ENCODE assay signal across 20 cellular contexts in genomic region chr20:44435630-44436335, GRCh38. TPM values are rescaled to one million over a fixed set of nuclear protein-coding genes. Genes with fewer than 3 reads are reported as not detected.
DNase-seq lines count a peak whose midpoint lies in the region; ATAC-seq, FAIRE-seq and TF ChIP-seq lines count a peak whose summit lies in the region.
"Had no signal": no experiment of that assay in that cellular context is flagged by ENCODE, and none has a peak within 500 bp of the region (broad histone marks: within the 10 kb centered on the region; RNA-seq: fewer than 3 reads in every experiment).

No MANE protein-coding gene starts in this region.

- no peaks in the 10 kb centered on the region for H3K9me3 ChIP-seq in muscle layer of duodenum (ENCODE audit: control insufficient read depth in 1 of 2, low read length in 2 of 2)
- H3K9me3 ChIP-seq: sigmoid colon had no signal

- H3K36me3 ChIP-seq in muscle layer of duodenum (ENCODE audit: control insufficient read depth in 1 of 2, insufficient read depth in 2 of 2, low read length in 2 of 2): no peaks in the 10 kb centered on the region
- H3K36me3 ChIP-seq: sigmoid colon had no signal

- H3K27me3 ChIP-seq in muscle layer of duodenum (ENCODE audit: low read depth, low read length): peaks cover 6% of the 10 kb centered on the region

- peak overlapping the region; percentile 1 for H3K27ac ChIP-seq in muscle layer of duodenum (ENCODE audit: low read length)
- H3K27ac ChIP-seq: KMS-11, sigmoid colon had no signal

- no peak for ATAC-seq in HG03432 (IDR thresholded peaks at IDR 0.05; ENCODE audit: unreplicated experiment)
- ATAC-seq: effector memory CD8-positive, alpha-beta T cell had no signal

- H3K4me3 ChIP-seq in muscle layer of duodenum (ENCODE audit: low read depth in 1 of 2, low read length in 2 of 2): no peak overlapping the region
- H3K4me3 ChIP-seq: sigmoid colon had no signal

- TF ChIP-seq POLR2A in GM12892 (IDR thresholded peaks at IDR 0.05; ENCODE audit: low read depth, low read length): no peak

- peak; percentile 14 for DNase-seq in Daoy (ENCODE audit: low read depth)
- peak; percentile 76 for DNase-seq in NOMO-1 treated with DMSO at 0.1 percent for 48 hours (lab: John Stamatoyannopoulos, UW; ENCODE audit: unreplicated experiment)
- DNase-seq in NCI-H345 (lab: John Stamatoyannopoulos, UW): no peak
- DNase-seq in GM12892 (ENCODE audit: insufficient read length): no peak
- no peak for DNase-seq in stimulated activated CD4-positive, alpha-beta T cell treated with anti-CD3 and anti-CD28 coated beads, Interleukin-12 subunit alpha, Interleukin-12 subunit beta, amount 100 ng/mL, for 4 hours
- DNase-seq: activated CD4-positive, alpha-beta T cell treated with anti-CD3 and anti-CD28 coated beads for 1 hour; amniotic stem cell; effector memory CD8-positive, alpha-beta T cell; GF-D8; GOT3; NCI-H1417 treated with DMSO at 0.1 percent for 48 hours; NCI-H2171; NCI-H774; sigmoid colon; stimulated activated CD4-positive, alpha-beta T cell treated with anti-CD3 and anti-CD28 coated beads, Interleukin-2, amount 100 ng/mL, for 48 hours had no signal

- H3K4me1 ChIP-seq in muscle layer of duodenum (ENCODE audit: control insufficient read depth in 1 of 2, insufficient read depth in 2 of 2, low read length in 2 of 2): no peaks in the 10 kb centered on the region
- H3K4me1 ChIP-seq: sigmoid colon had no signal

- FAIRE-seq in colon (lab: Jason Lieb, UNC) (peak; percentile 31), GM12892 (lab: Jason Lieb, UNC) (no peak)
- FAIRE-seq: keratinocyte had no signal

RNA-seq across cellular contexts. Expression of gene TTPAL, which starts 39.9 kb away (rescaled TPM):
- 5.4 and 6.1 TPM in 2 replicates for total RNA-seq in Daoy (2014; rRNA removed; shearing (Covaris generic))
- 9.3 TPM for polyA plus RNA-seq in GM12892 (2012; ENCODE audit: missing spikeins)

Comparison
In these comparisons a context has a peak if more than half of its experiments do, and no peak if none do; other contexts are left out.
1. DNase-seq: peak in Daoy (single experiment) and NOMO-1 treated with DMSO at 0.1 percent for 48 hours (single experiment); none in NCI-H345 (single experiment), GM12892 (single experiment) and stimulated activated CD4-positive, alpha-beta T cell treated with anti-CD3 and anti-CD28 coated beads, Interleukin-12 subunit alpha, Interleukin-12 subunit beta, amount 100 ng/mL, for 4 hours (single experiment).